In the genomic region with DNA sequence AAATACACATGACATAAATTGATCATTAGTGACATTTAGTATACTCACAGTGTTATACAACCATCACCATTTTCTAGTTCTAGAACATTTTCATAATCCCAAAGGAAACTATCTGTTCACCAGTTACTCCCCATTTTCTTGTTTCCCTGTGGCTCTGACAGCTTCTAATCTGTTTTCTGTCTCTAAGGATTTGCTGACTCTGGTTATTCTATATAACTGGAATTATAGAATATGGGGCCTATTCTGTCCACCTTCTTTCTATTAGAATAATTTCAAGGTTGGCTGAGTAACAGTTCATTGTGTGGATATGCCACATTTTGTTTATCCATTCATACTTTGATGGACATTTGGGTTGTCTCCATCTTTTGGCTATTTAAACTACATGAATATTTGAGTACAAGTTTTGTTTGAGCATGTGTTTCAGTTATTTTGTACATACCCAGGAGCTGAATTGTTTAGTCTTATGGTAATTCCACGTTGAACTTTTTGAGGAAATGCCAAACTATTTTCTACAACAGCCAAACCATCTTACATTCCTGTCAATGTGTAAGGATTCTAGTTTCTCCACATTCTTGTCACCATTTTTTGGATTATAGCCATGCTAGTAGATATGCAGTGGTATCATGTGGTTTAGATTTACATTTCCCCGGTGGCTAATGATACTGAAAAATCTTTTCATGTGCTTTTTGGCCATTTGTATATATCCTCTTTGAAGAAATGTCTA, we compare ENCODE assay signal across 15 cellular contexts. TPM values are rescaled to one million over a fixed set of nuclear protein-coding genes. Genes with fewer than 3 reads are reported as not detected.
A peak's percentile ranks its signal among the peaks of the same experiment; 100 is the strongest.
DNase-seq lines count a peak whose midpoint lies in the region; ATAC-seq and TF ChIP-seq lines count a peak whose summit lies in the region.
"Had no signal": no experiment of that assay in that cellular context is flagged by ENCODE, and none has a peak within 500 bp of the region (broad histone marks: within the 10 kb centered on the region; RNA-seq: fewer than 3 reads in every experiment).

No MANE protein-coding gene starts in this region.

- peaks cover 4% of the 10 kb centered on the region; the same call in 1 of the 2 replicates for H3K36me3 ChIP-seq in SK-N-MC (ENCODE audit: insufficient read depth, low read length)
- H3K36me3 ChIP-seq in fibroblast of lung (ENCODE audit: control insufficient read depth, insufficient read depth, low read length), result no peaks in the 10 kb centered on the region
- peaks cover 5% of the 10 kb centered on the region for H3K36me3 ChIP-seq in smooth muscle cell (ENCODE audit: low read depth)
- peaks cover 10 to 14% (median 12%) of the 10 kb centered on the region in 3 donors for H3K36me3 ChIP-seq in tibial artery
- H3K36me3 ChIP-seq: breast epithelium, Peyer's patch had no signal

- H3K27me3 ChIP-seq in fibroblast of lung (ENCODE audit: control insufficient read depth, insufficient read depth, low read length) (no peaks in the 10 kb centered on the region), smooth muscle cell (ENCODE audit: low read depth) (no peaks in the 10 kb centered on the region), tibial artery (no peaks in the 10 kb centered on the region)
- H3K27me3 ChIP-seq: BLaER1, breast epithelium, Peyer's patch, testis had no signal

- no peaks in the 10 kb centered on the region for H3K79me2 ChIP-seq in fibroblast of lung (ENCODE audit: control insufficient read depth, insufficient read depth, low read length)
- H3K79me2 ChIP-seq in smooth muscle cell (ENCODE audit: low read depth), result no peaks in the 10 kb centered on the region

- H2AFZ ChIP-seq in fibroblast of lung (ENCODE audit: low read length) (no peak overlapping the region), smooth muscle cell (ENCODE audit: low read depth) (no peak overlapping the region)

- H3K27ac ChIP-seq in SK-N-MC, result peak overlapping the region; percentile 77
- no peak overlapping the region for H3K27ac ChIP-seq in fibroblast of lung (ENCODE audit: insufficient read depth, low read length)
- H3K27ac ChIP-seq in smooth muscle cell (ENCODE audit: low read depth), result peak overlapping the region; percentile 9
- no peak overlapping the region for H3K27ac ChIP-seq in tibial artery
- H3K27ac ChIP-seq: BLaER1, breast epithelium, Peyer's patch, testis had no signal

- intact Hi-C loops in tibial artery (cut with DNase I; ENCODE audit: low total_unique reads), result no loop called here

- no peak for TF ChIP-seq CTCF in fibroblast of lung (conservative IDR thresholded peaks at IDR 0.05 in 1 of 2, IDR thresholded peaks at IDR 0.05 in 1 of 2; ENCODE audit: low read depth in 1 of 2, low read length in 2 of 2)
- no peak for TF ChIP-seq CTCF in smooth muscle cell (IDR thresholded peaks at IDR 0.05; ENCODE audit: borderline replicate concordance, insufficient read depth, poor library complexity, severe bottlenecking)
- no peak for TF ChIP-seq CTCF in tibial artery (IDR thresholded peaks at IDR 0.05)

- DNase-seq in GM03348 (ENCODE audit: low spot score), result peak; percentile 9
- peak; percentile 47 for DNase-seq in SK-N-MC (ENCODE audit: low read depth, low spot score)
- peak; percentile 15 to 84 for DNase-seq in fibroblast of lung (ENCODE audit: low read depth in 2 of 2)
- no peak for DNase-seq in smooth muscle cell (lab: John Stamatoyannopoulos, UW; ENCODE audit: unreplicated experiment)
- DNase-seq in tibial artery, result no peak
- no peak for DNase-seq in NCI-H446 treated with DMSO at 0.1 percent for 48 hours (lab: John Stamatoyannopoulos, UW)
- DNase-seq: activated CD8-positive, alpha-beta memory T cell treated with anti-CD3 and anti-CD28 coated beads for 24 hours; head of caudate nucleus; NCI-H187 treated with DMSO at 0.1 percent for 48 hours; Peyer's patch; T-helper 9 cell; testis had no signal

- peaks cover 6% of the 10 kb centered on the region for H3K4me1 ChIP-seq in fibroblast of lung (ENCODE audit: control insufficient read depth, extremely low read depth, insufficient read depth, low read length)
- no peaks in the 10 kb centered on the region for H3K4me1 ChIP-seq in smooth muscle cell (ENCODE audit: low read depth)
- H3K4me1 ChIP-seq in tibial artery, result peaks cover 0 to 5% (median 0%) of the 10 kb centered on the region in 4 donors
- H3K4me1 ChIP-seq: BLaER1, breast epithelium, Peyer's patch, testis had no signal

- 53% methylated on average over 2 of the region's 2 CpGs for WGBS in smooth muscle cell (ENCODE audit: low lambda C conversion rate)

- H3K4me2 ChIP-seq in fibroblast of lung (ENCODE audit: extremely low read depth, insufficient read depth, low read length), result no peak overlapping the region
- no peak overlapping the region for H3K4me2 ChIP-seq in smooth muscle cell
- H3K4me2 ChIP-seq: BLaER1 had no signal

- no peaks in the 10 kb centered on the region for H3F3A ChIP-seq in smooth muscle cell (ENCODE audit: low read depth)

- no peaks in the 10 kb centered on the region for H3K9me3 ChIP-seq in SK-N-MC (ENCODE audit: low read depth, low read length)
- H3K9me3 ChIP-seq in fibroblast of lung (ENCODE audit: control insufficient read depth, insufficient read depth, low read depth, low read length), result no peaks in the 10 kb centered on the region
- H3K9me3 ChIP-seq in smooth muscle cell (replicated peaks; ENCODE audit: low read depth), result peaks cover 4% of the 10 kb centered on the region
- H3K9me3 ChIP-seq in tibial artery, result peaks cover 0 to 15% (median 7%) of the 10 kb centered on the region in 3 donors
- H3K9me3 ChIP-seq: Peyer's patch, testis had no signal

- no peak for ATAC-seq in GM21423 (IDR thresholded peaks at IDR 0.05; ENCODE audit: unreplicated experiment)

- no peak overlapping the region for H3K9ac ChIP-seq in SK-N-MC (ENCODE audit: insufficient read length)
- no peak overlapping the region for H3K9ac ChIP-seq in fibroblast of lung (ENCODE audit: insufficient read depth, low read length)
- H3K9ac ChIP-seq in smooth muscle cell (ENCODE audit: low read depth), result no peak overlapping the region
- H3K9ac ChIP-seq: BLaER1 had no signal

- H4K20me1 ChIP-seq in fibroblast of lung (ENCODE audit: control insufficient read depth, extremely low read depth, insufficient read depth, low read length) (no peaks in the 10 kb centered on the region), smooth muscle cell (ENCODE audit: low read depth) (no peaks in the 10 kb centered on the region)
- H4K20me1 ChIP-seq: BLaER1 had no signal

- H3K4me3 ChIP-seq in SK-N-MC (peak overlapping the region; percentile 36; the same call in 1 of the 2 replicates), fibroblast of lung (replicated peaks in 1 of 4; ENCODE audit: control extremely low read depth in 1 of 4, insufficient read depth in 1 of 4, low read depth in 3 of 4, low read length in 4 of 4) (no peak overlapping the region), smooth muscle cell (no peak overlapping the region), tibial artery (no peak overlapping the region)
- H3K4me3 ChIP-seq: BLaER1, breast epithelium, Peyer's patch, testis had no signal

RNA-seq across cellular contexts. Expression of gene KIAA1328, which starts 20.5 kb away (rescaled TPM):
- total RNA-seq in fibroblast of lung (3.3 and 4.5 TPM in 2 replicates), smooth muscle cell (11.7 and 15.6 TPM in 2 replicates)
- polyA plus RNA-seq in fibroblast of lung (3.9 and 4.3 TPM in 2 replicates), smooth muscle cell (2.2 and 3.9 TPM in 2 replicates)
- polyA plus RNA-seq in fibroblast of lung (2012), result 1.8 and 1.9 TPM in 2 replicates
- 2.9 and 3.1 TPM in 2 replicates for polyA minus RNA-seq in fibroblast of lung (ENCODE audit: low replicate concordance)

RNA-seq across cellular contexts. Expression of gene TPGS2, which starts 20.6 kb away (rescaled TPM):
- total RNA-seq in fibroblast of lung (67.3 and 98.8 TPM in 2 replicates), smooth muscle cell (106 and 157 TPM in 2 replicates)
- polyA plus RNA-seq in fibroblast of lung (416 and 437 TPM in 2 replicates), smooth muscle cell (96.5 and 99.2 TPM in 2 replicates)
- 166 and 174 TPM in 2 replicates for polyA plus RNA-seq in fibroblast of lung (2012)
- 145 and 433 TPM in 2 replicates for polyA minus RNA-seq in fibroblast of lung (ENCODE audit: low replicate concordance)

Comparison
In these comparisons a context has a peak if more than half of its experiments do, and no peak if none do; other contexts are left out.
1. DNase-seq: peak in GM03348 (single experiment), SK-N-MC (single experiment) and fibroblast of lung (2 of 2); none in smooth muscle cell (single experiment), tibial artery (0 of 2) and NCI-H446 treated with DMSO at 0.1 percent for 48 hours (single experiment).
2. H3K27ac ChIP-seq: peak in SK-N-MC (single experiment) and smooth muscle cell (single experiment); none in fibroblast of lung (single experiment) and tibial artery (0 of 2).